22 cellular contexts compared by ENCODE assay signal in genomic region chr12:6033546-6033945, GRCh38.
"Had no signal": no experiment of that assay in that cellular context is flagged by ENCODE, and none has a peak within 500 bp of the region (broad histone marks: within the 10 kb centered on the region; RNA-seq: fewer than 3 reads in every experiment).

No MANE protein-coding gene starts in this region.

- DNase-seq: activated CD4-positive, alpha-beta T cell treated with anti-CD3 and anti-CD28 coated beads, Interleukin-2, amount 50 U/mL, for 48 hours; activated effector memory CD4-positive, alpha-beta T cell treated with Interleukin-2 at 50 U/mL for 16 hours; activated naive CD4-positive, alpha-beta T cell treated with anti-CD3 and anti-CD28 coated beads for 36 hours; activated naive CD8-positive, alpha-beta T cell treated with anti-CD3 and anti-CD28 coated beads, Interleukin-2, amount 10 ng/mL, durations not matched to agents 7 days and 5 days; activated T-cell treated with anti-CD3 and anti-CD28 coated beads, Interleukin-2, amount 50 U/mL, for 72 hours; amygdala; body of pancreas; caudate nucleus; dermis blood vessel endothelial cell; effector memory CD4-positive, alpha-beta T cell; gastrocnemius medialis; hippocampal formation; left ventricle myocardium inferior; stimulated activated CD4-positive, alpha-beta T cell treated with anti-CD3 and anti-CD28 coated beads, Interleukin-1b, Interleukin-23, amount 100 ng/mL, for 48 hours; stomach; T-helper 1 cell; uterus had no signal

- H3K36me3 Mint-ChIP-seq: activated naive CD8-positive, alpha-beta T cell treated with anti-CD3 and anti-CD28 coated beads, Interleukin-2, amount 10 ng/mL, durations not matched to agents 7 days and 5 days had no signal

- H3K27me3 Mint-ChIP-seq: activated naive CD8-positive, alpha-beta T cell treated with anti-CD3 and anti-CD28 coated beads, Interleukin-2, amount 10 ng/mL, durations not matched to agents 7 days and 5 days had no signal

- H3K9me3 Mint-ChIP-seq: activated naive CD4-positive, alpha-beta T cell treated with anti-CD3 and anti-CD28 coated beads for 36 hours; activated naive CD8-positive, alpha-beta T cell treated with anti-CD3 and anti-CD28 coated beads, Interleukin-2, amount 10 ng/mL, durations not matched to agents 7 days and 5 days; activated T-cell treated with anti-CD3 and anti-CD28 coated beads, Interleukin-2, amount 50 U/mL, for 72 hours had no signal

- H3K4me3 ChIP-seq: body of pancreas, esophagus muscularis mucosa, gastrocnemius medialis, left ventricle myocardium inferior, prostate gland, right atrium auricular region, stomach, suprapubic skin, tibial nerve, uterus had no signal

- ATAC-seq: activated T-cell treated with anti-CD3 and anti-CD28 coated beads, Interleukin-2, amount 50 U/mL, for 72 hours; body of pancreas; gastrocnemius medialis had no signal

- H3K27ac Mint-ChIP-seq: activated naive CD4-positive, alpha-beta T cell treated with anti-CD3 and anti-CD28 coated beads for 36 hours; activated naive CD8-positive, alpha-beta T cell treated with anti-CD3 and anti-CD28 coated beads, Interleukin-2, amount 10 ng/mL, durations not matched to agents 7 days and 5 days; activated T-cell treated with anti-CD3 and anti-CD28 coated beads, Interleukin-2, amount 50 U/mL, for 72 hours had no signal

- H3K9me3 ChIP-seq: body of pancreas, esophagus muscularis mucosa, gastrocnemius medialis, prostate gland, stomach, suprapubic skin, uterus had no signal

- H3K4me1 ChIP-seq: body of pancreas, esophagus muscularis mucosa, gastrocnemius medialis, left ventricle myocardium inferior, prostate gland, right atrium auricular region, stomach, suprapubic skin, tibial nerve, uterus had no signal

- H3K4me1 Mint-ChIP-seq: activated naive CD8-positive, alpha-beta T cell treated with anti-CD3 and anti-CD28 coated beads, Interleukin-2, amount 10 ng/mL, durations not matched to agents 7 days and 5 days had no signal

- H3K27ac ChIP-seq: body of pancreas, esophagus muscularis mucosa, gastrocnemius medialis, left ventricle myocardium inferior, prostate gland, right atrium auricular region, stomach, suprapubic skin, uterus had no signal

- H3K4me3 Mint-ChIP-seq: activated naive CD4-positive, alpha-beta T cell treated with anti-CD3 and anti-CD28 coated beads for 36 hours; activated naive CD8-positive, alpha-beta T cell treated with anti-CD3 and anti-CD28 coated beads, Interleukin-2, amount 10 ng/mL, durations not matched to agents 7 days and 5 days; activated T-cell treated with anti-CD3 and anti-CD28 coated beads, Interleukin-2, amount 50 U/mL, for 72 hours had no signal

- H3K36me3 ChIP-seq: gastrocnemius medialis, prostate gland, stomach, suprapubic skin, tibial nerve, uterus had no signal

- H3K27me3 ChIP-seq: body of pancreas, esophagus muscularis mucosa, gastrocnemius medialis, right atrium auricular region, stomach, suprapubic skin, tibial nerve, uterus had no signal
